In genomic region chr6:168508903-168509302, GRCh38 we compare ENCODE assay signal across 38 cellular contexts.
"Had no signal": no experiment of that assay in that cellular context is flagged by ENCODE, and none has a peak within 500 bp of the region (broad histone marks: within the 10 kb centered on the region; RNA-seq: fewer than 3 reads in every experiment).

No MANE protein-coding gene starts in this region.

- H3K27me3 ChIP-seq: adrenal gland, ascending aorta, body of pancreas, brain microvascular endothelial cell, breast epithelium, cardiac muscle cell had no signal

- H3K27ac Mint-ChIP-seq: activated naive CD4-positive, alpha-beta T cell treated with anti-CD3 and anti-CD28 coated beads for 36 hours; activated naive CD4-positive, alpha-beta T cell treated with anti-CD3 and anti-CD28 coated beads, Interleukin-2, amount 10 ng/mL, durations not matched to agents 7 days and 5 days; activated naive CD4-positive, alpha-beta T cell treated with anti-CD3 and anti-CD28 coated beads, Interleukin-2, amount 50 U/mL, for 24 hours; activated naive CD4-positive, alpha-beta T cell treated with anti-CD3 and anti-CD28 coated beads, Interleukin-2, amount 50 U/mL, for 72 hours; activated naive CD8-positive, alpha-beta T cell; activated naive CD8-positive, alpha-beta T cell treated with anti-CD3 and anti-CD28 coated beads for 36 hours; activated naive CD8-positive, alpha-beta T cell treated with anti-CD3 and anti-CD28 coated beads, Interleukin-2, amount 10 ng/mL, durations not matched to agents 7 days and 5 days; activated naive CD8-positive, alpha-beta T cell treated with anti-CD3 and anti-CD28 coated beads, Interleukin-2, amount 50 U/mL, for 24 hours; activated T-cell treated with anti-CD3 and anti-CD28 coated beads, Interleukin-2, amount 50 U/mL, for 24 hours; activated T-cell treated with anti-CD3 and anti-CD28 coated beads, Interleukin-2, amount 50 U/mL, for 72 hours; activated T-helper 1 cell treated with anti-CD3 and anti-CD28 coated beads, Interleukin-12 subunit alpha, Interleukin-12 subunit beta, Interleukin-2, Interleukin-4 antibody, amounts not matched to agents 30 ng/mL and 10 ng/mL and 1 ng/mL, durations not matched to agents 14 hours and 24 hours and 36 hours; activated T-helper 17 cell treated with anti-CD3 and anti-CD28 coated beads, Interleukin-2, amount 50 U/mL, for 72 hours; activated T-helper 2 cell treated with anti-CD3 and anti-CD28 coated beads, Interferon-gamma antibody, Interleukin-2, Interleukin-4, amounts not matched to agents 10 μg/mL and 5 μg/mL and 100 μg/mL, durations not matched to agents 14 hours and 24 hours and 36 hours; brain had no signal

- H3K27me3 Mint-ChIP-seq: activated naive CD4-positive, alpha-beta T cell treated with anti-CD3 and anti-CD28 coated beads, Interleukin-2, amount 50 U/mL, for 24 hours; activated naive CD8-positive, alpha-beta T cell; activated naive CD8-positive, alpha-beta T cell treated with anti-CD3 and anti-CD28 coated beads for 36 hours; activated naive CD8-positive, alpha-beta T cell treated with anti-CD3 and anti-CD28 coated beads, Interleukin-2, amount 10 ng/mL, durations not matched to agents 7 days and 5 days had no signal

- H3K9me3 ChIP-seq: adrenal gland, ascending aorta, body of pancreas, breast epithelium had no signal

- H3K36me3 Mint-ChIP-seq: activated naive CD4-positive, alpha-beta T cell treated with anti-CD3 and anti-CD28 coated beads, Interleukin-2, amount 10 ng/mL, durations not matched to agents 7 days and 5 days; activated naive CD4-positive, alpha-beta T cell treated with anti-CD3 and anti-CD28 coated beads, Interleukin-2, amount 50 U/mL, for 24 hours; activated naive CD4-positive, alpha-beta T cell treated with anti-CD3 and anti-CD28 coated beads, Interleukin-2, amount 50 U/mL, for 72 hours; activated naive CD8-positive, alpha-beta T cell; activated naive CD8-positive, alpha-beta T cell treated with anti-CD3 and anti-CD28 coated beads for 36 hours; activated naive CD8-positive, alpha-beta T cell treated with anti-CD3 and anti-CD28 coated beads, Interleukin-2, amount 10 ng/mL, durations not matched to agents 7 days and 5 days; brain had no signal

- H3K4me3 ChIP-seq: adrenal gland, ascending aorta, body of pancreas, breast epithelium, cardiac muscle cell had no signal

- H3K4me1 Mint-ChIP-seq: activated naive CD4-positive, alpha-beta T cell treated with anti-CD3 and anti-CD28 coated beads, Interleukin-2, amount 10 ng/mL, durations not matched to agents 7 days and 5 days; activated naive CD4-positive, alpha-beta T cell treated with anti-CD3 and anti-CD28 coated beads, Interleukin-2, amount 50 U/mL, for 24 hours; activated naive CD8-positive, alpha-beta T cell treated with anti-CD3 and anti-CD28 coated beads for 36 hours; activated naive CD8-positive, alpha-beta T cell treated with anti-CD3 and anti-CD28 coated beads, Interleukin-2, amount 50 U/mL, for 24 hours; activated T-helper 17 cell treated with anti-CD3 and anti-CD28 coated beads, Interleukin-2, amount 50 U/mL, for 72 hours; brain; central memory CD8-positive, alpha-beta T cell had no signal

- H3K27ac ChIP-seq: adrenal gland, ascending aorta, body of pancreas, brain microvascular endothelial cell, breast epithelium, cardiac muscle cell had no signal

- DNase-seq: activated effector memory CD4-positive, alpha-beta T cell treated with anti-CD3 and anti-CD28 coated beads, Interleukin-2, amount 50 U/mL, for 16 hours; activated effector memory CD4-positive, alpha-beta T cell treated with Interleukin-2 at 50 U/mL for 16 hours; activated gamma-delta T cell; activated gamma-delta T cell treated with Interleukin-2 at 50 U/mL for 16 hours; activated naive CD4-positive, alpha-beta T cell; activated naive CD4-positive, alpha-beta T cell treated with anti-CD3 and anti-CD28 coated beads for 36 hours; activated naive CD4-positive, alpha-beta T cell treated with anti-CD3 and anti-CD28 coated beads, Interleukin-2, amount 10 ng/mL, durations not matched to agents 7 days and 5 days; activated naive CD4-positive, alpha-beta T cell treated with anti-CD3 and anti-CD28 coated beads, Interleukin-2, amount 50 U/mL, for 16 hours; activated naive CD4-positive, alpha-beta T cell treated with Interleukin-2 at 50 U/mL for 16 hours; activated naive CD8-positive, alpha-beta T cell treated with anti-CD3 and anti-CD28 coated beads for 36 hours; activated naive CD8-positive, alpha-beta T cell treated with anti-CD3 and anti-CD28 coated beads, Interleukin-2, amount 10 ng/mL, durations not matched to agents 7 days and 5 days; activated naive CD8-positive, alpha-beta T cell treated with anti-CD3 and anti-CD28 coated beads, Interleukin-2, amount 50 U/mL, for 24 hours; activated T-cell treated with anti-CD3 and anti-CD28 coated beads, Interleukin-2, amount 50 U/mL, for 1 hour; activated T-cell treated with anti-CD3 and anti-CD28 coated beads, Interleukin-2, amount 50 U/mL, for 24 hours; activated T-cell treated with anti-CD3 and anti-CD28 coated beads, Interleukin-2, amount 50 U/mL, for 4 hours; activated T-cell treated with anti-CD3 and anti-CD28 coated beads, Interleukin-2, amount 50 U/mL, for 48 hours; activated T-cell treated with anti-CD3 and anti-CD28 coated beads, Interleukin-2, amount 50 U/mL, for 72 hours; adrenal gland; amniotic stem cell; amygdala; anterior cingulate cortex; aorta; body of pancreas; brain microvascular endothelial cell; caudate nucleus; central memory CD4-positive, alpha-beta T cell; cerebellar nuclear complex had no signal

- H3K9me3 Mint-ChIP-seq: activated naive CD4-positive, alpha-beta T cell treated with anti-CD3 and anti-CD28 coated beads for 36 hours; activated naive CD4-positive, alpha-beta T cell treated with anti-CD3 and anti-CD28 coated beads, Interleukin-2, amount 10 ng/mL, durations not matched to agents 7 days and 5 days; activated naive CD4-positive, alpha-beta T cell treated with anti-CD3 and anti-CD28 coated beads, Interleukin-2, amount 50 U/mL, for 24 hours; activated naive CD4-positive, alpha-beta T cell treated with anti-CD3 and anti-CD28 coated beads, Interleukin-2, amount 50 U/mL, for 72 hours; activated naive CD8-positive, alpha-beta T cell treated with anti-CD3 and anti-CD28 coated beads for 36 hours; activated naive CD8-positive, alpha-beta T cell treated with anti-CD3 and anti-CD28 coated beads, Interleukin-2, amount 10 ng/mL, durations not matched to agents 7 days and 5 days; activated naive CD8-positive, alpha-beta T cell treated with anti-CD3 and anti-CD28 coated beads, Interleukin-2, amount 50 U/mL, for 24 hours; activated T-cell treated with anti-CD3 and anti-CD28 coated beads, Interleukin-2, amount 50 U/mL, for 24 hours; activated T-cell treated with anti-CD3 and anti-CD28 coated beads, Interleukin-2, amount 50 U/mL, for 4 hours; activated T-cell treated with anti-CD3 and anti-CD28 coated beads, Interleukin-2, amount 50 U/mL, for 72 hours; activated T-helper 1 cell treated with anti-CD3 and anti-CD28 coated beads, Interleukin-12 subunit alpha, Interleukin-12 subunit beta, Interleukin-2, Interleukin-4 antibody, amounts not matched to agents 30 ng/mL and 10 ng/mL and 1 ng/mL, durations not matched to agents 14 hours and 24 hours and 36 hours; activated T-helper 17 cell treated with anti-CD3 and anti-CD28 coated beads, Interleukin-2, amount 50 U/mL, for 72 hours; activated T-helper 2 cell treated with anti-CD3 and anti-CD28 coated beads, Interferon-gamma antibody, Interleukin-2, Interleukin-4, amounts not matched to agents 10 μg/mL and 5 μg/mL and 100 μg/mL, durations not matched to agents 14 hours and 24 hours and 36 hours; central memory CD8-positive, alpha-beta T cell had no signal

- H3K4me1 ChIP-seq: adrenal gland, ascending aorta, breast epithelium had no signal

- H3K36me3 ChIP-seq: adrenal gland, brain microvascular endothelial cell, breast epithelium, cardiac muscle cell had no signal

- H3K4me3 Mint-ChIP-seq: activated naive CD4-positive, alpha-beta T cell treated with anti-CD3 and anti-CD28 coated beads for 36 hours; activated naive CD4-positive, alpha-beta T cell treated with anti-CD3 and anti-CD28 coated beads, Interleukin-2, amount 10 ng/mL, durations not matched to agents 7 days and 5 days; activated naive CD4-positive, alpha-beta T cell treated with anti-CD3 and anti-CD28 coated beads, Interleukin-2, amount 50 U/mL, for 24 hours; activated naive CD8-positive, alpha-beta T cell; activated naive CD8-positive, alpha-beta T cell treated with anti-CD3 and anti-CD28 coated beads for 36 hours; activated naive CD8-positive, alpha-beta T cell treated with anti-CD3 and anti-CD28 coated beads, Interleukin-2, amount 10 ng/mL, durations not matched to agents 7 days and 5 days; activated naive CD8-positive, alpha-beta T cell treated with anti-CD3 and anti-CD28 coated beads, Interleukin-2, amount 50 U/mL, for 24 hours; activated T-cell treated with anti-CD3 and anti-CD28 coated beads, Interleukin-2, amount 50 U/mL, for 24 hours; activated T-cell treated with anti-CD3 and anti-CD28 coated beads, Interleukin-2, amount 50 U/mL, for 4 hours; activated T-cell treated with anti-CD3 and anti-CD28 coated beads, Interleukin-2, amount 50 U/mL, for 72 hours; activated T-helper 1 cell treated with anti-CD3 and anti-CD28 coated beads, Interleukin-12 subunit alpha, Interleukin-12 subunit beta, Interleukin-2, Interleukin-4 antibody, amounts not matched to agents 30 ng/mL and 10 ng/mL and 1 ng/mL, durations not matched to agents 14 hours and 24 hours and 36 hours; activated T-helper 17 cell treated with anti-CD3 and anti-CD28 coated beads, Interleukin-2, amount 50 U/mL, for 72 hours; brain; central memory CD8-positive, alpha-beta T cell had no signal
